ENCODE assay signal across 8 cellular contexts in genomic region chr16:20910781-20911321, GRCh38. TPM values are rescaled to one million over a fixed set of nuclear protein-coding genes. Genes with fewer than 3 reads are reported as not detected.
A peak's percentile ranks its signal among the peaks of the same experiment; 100 is the strongest.
DNase-seq lines count a peak whose midpoint lies in the region; ATAC-seq, FAIRE-seq and TF ChIP-seq lines count a peak whose summit lies in the region.

No MANE protein-coding gene starts in this region.

- H3K27me3 Mint-ChIP-seq in Calu3 (ENCODE audit: unreplicated experiment) (no peaks in the 10 kb centered on the region), H9 (ENCODE audit: low read depth) (no peaks in the 10 kb centered on the region)

- peak overlapping the region; percentile 88 for H3K27ac Mint-ChIP-seq in Calu3 (ENCODE audit: unreplicated experiment)
- no peak overlapping the region for H3K27ac Mint-ChIP-seq in H9

- H2AK5ac ChIP-seq in H9 (ENCODE audit: insufficient read length, low read length), result no peak overlapping the region

- H3K36me3 Mint-ChIP-seq in Calu3 (ENCODE audit: insufficient read depth, unreplicated experiment) (peaks cover 9% of the 10 kb centered on the region), H9 (ENCODE audit: insufficient read depth in 1 of 3, low read depth in 3 of 3) (peaks cover 0 to 5% (median 4%) of the 10 kb centered on the region in 3 experiments; a peak in 2 of 7 replicates)

- H3K4me2 ChIP-seq in endothelial cell of umbilical vein (ENCODE audit: insufficient read depth, low read length), result peak overlapping the region; percentile 62
- H3K4me2 ChIP-seq in H9 (ENCODE audit: insufficient read depth, insufficient read length, low read length), result no peak overlapping the region

- POLR2A ChIA-PET in endothelial cell of umbilical vein (lab: Charles Lee), result interaction anchor here (0.6 to 3.3 kb wide), 4 partner anchors 9 to 165 kb away, joined by 3 to 12 read pairs (median 5); partner anchors contain the start of genes DCUN1D3 and LYRM1

- no peak overlapping the region for H3K56ac ChIP-seq in H9 (ENCODE audit: insufficient read length, low read depth, low read length)

- FAIRE-seq in RCC 7860 (lab: Jason Lieb, UNC), result peak; percentile 87
- FAIRE-seq in endothelial cell of umbilical vein (lab: Jason Lieb, UNC), result peak; percentile 99

- H3K79me1 ChIP-seq in H9 (ENCODE audit: insufficient read depth, low read depth, low read length, poor library complexity, severe bottlenecking), result no peaks in the 10 kb centered on the region

- H3K23ac ChIP-seq in H9 (ENCODE audit: insufficient read length, low read depth, low read length), result no peak overlapping the region

- CTCF ChIA-PET in Calu3 (lab: Charles Lee), result no interaction called here
- CTCF ChIA-PET in endothelial cell of umbilical vein (lab: Charles Lee), result interaction anchor here (0.9 to 1.5 kb wide), 4 partner anchors 9 to 136 kb away, joined by 3 to 4 read pairs (median 4); no protein-coding TSS in a partner anchor

- TF ChIP-seq CTCF in Calu3 (IDR thresholded peaks at IDR 0.05; ENCODE audit: unreplicated experiment) (no peak), endothelial cell of umbilical vein (IDR thresholded peaks at IDR 0.05; ENCODE audit: extremely low read depth in 1 of 2, insufficient read depth in 1 of 2, low read depth in 1 of 2, low read length in 2 of 2) (no peak), omental fat pad (IDR thresholded peaks at IDR 0.05) (no peak), H9 (conservative IDR thresholded peaks at IDR 0.05) (no peak)

- H3K4ac ChIP-seq in H9 (ENCODE audit: low read depth, low read length), result no peak overlapping the region

- peak overlapping the region in 1 of 3 experiments; percentile 12 for H3K4me3 ChIP-seq in endothelial cell of umbilical vein (replicated peaks in 1 of 3; ENCODE audit: insufficient read depth in 1 of 3, low read depth in 1 of 3, low read length in 3 of 3)

- H3K27me3 ChIP-seq in endothelial cell of umbilical vein (ENCODE audit: control insufficient read depth in 2 of 2, insufficient read depth in 2 of 2, low read length in 2 of 2) (no peaks in the 10 kb centered on the region), H9 (ENCODE audit: insufficient read depth, low read length) (no peaks in the 10 kb centered on the region)

- no CpG with 5 or more reads among the region's 2 CpGs for WGBS in H9 (ENCODE audit: extremely low coverage, insufficient read length, low lambda C conversion rate)

- no peak overlapping the region for H4K8ac ChIP-seq in H9 (replicated peaks; ENCODE audit: insufficient read length, low read depth, low read length)

- H3K9ac ChIP-seq in endothelial cell of umbilical vein (replicated peaks; ENCODE audit: extremely low read depth, insufficient read depth, low read length) (peak overlapping the region; percentile 94), H9 (ENCODE audit: extremely low read depth, insufficient read length, low read length) (no peak overlapping the region)

- intact Hi-C loops in Calu3 (cut with micrococcal nuclease; ENCODE audit: unreplicated experiment) (no loop called here), endothelial cell of umbilical vein (cut with micrococcal nuclease) (loop anchor here (1.0 to 2.0 kb wide), 2 partner anchors 11 to 34 kb away; partner anchors contain the start of genes DCUN1D3 and LYRM1)

- H3K9me3 ChIP-seq in endothelial cell of umbilical vein (replicated peaks; ENCODE audit: control insufficient read depth, insufficient read depth, low read length) (no peaks in the 10 kb centered on the region), H9 (ENCODE audit: control insufficient read depth, low read depth, low read length) (no peaks in the 10 kb centered on the region)

- H3K14ac ChIP-seq in H9 (ENCODE audit: insufficient read depth, low read length), result no peak overlapping the region

- H4K91ac ChIP-seq in H9 (ENCODE audit: insufficient read length, low read depth, low read length), result no peak overlapping the region

- H3K9me1 ChIP-seq in endothelial cell of umbilical vein (replicated peaks; ENCODE audit: control insufficient read depth, extremely low read depth, insufficient read depth, low read length), result no peaks in the 10 kb centered on the region

- H3K9me3 Mint-ChIP-seq in Calu3 (ENCODE audit: low read depth, unreplicated experiment), result peaks cover 2% of the 10 kb centered on the region
- H3K9me3 Mint-ChIP-seq in H9, result no peaks in the 10 kb centered on the region

- H3K79me2 ChIP-seq in endothelial cell of umbilical vein (ENCODE audit: control insufficient read depth, insufficient read depth, low read length), result no peaks in the 10 kb centered on the region
- H3K79me2 ChIP-seq in H9 (ENCODE audit: insufficient read depth, low read length), result no peaks in the 10 kb centered on the region

- no peak overlapping the region for H2BK12ac ChIP-seq in H9 (ENCODE audit: insufficient read length, low read depth, low read length)

- H3K4me1 Mint-ChIP-seq in Calu3 (ENCODE audit: low read depth, unreplicated experiment) (peaks cover 64% of the 10 kb centered on the region), H9 (peaks cover 5% of the 10 kb centered on the region in 2 experiments; a peak in 3 of 4 replicates)

- BruUV-seq in Calu3 (replicated peaks; lab: Mats Ljungman, UMichigan), result no TSS peak
- TSS peak; percentile 91 for BruUV-seq in endothelial cell of umbilical vein (replicated peaks; lab: Mats Ljungman, UMichigan)

- H3K27ac ChIP-seq in endothelial cell of umbilical vein (ENCODE audit: insufficient read depth, low read depth, low read length) (peak overlapping the region; percentile 99), H9 (ENCODE audit: insufficient read length, low read depth, low read length) (no peak overlapping the region)

- H4K20me1 ChIP-seq in endothelial cell of umbilical vein (replicated peaks; ENCODE audit: control insufficient read depth, extremely low read depth, insufficient read depth, low read length) (no peaks in the 10 kb centered on the region), H9 (ENCODE audit: control insufficient read depth, insufficient read depth, insufficient read length) (no peaks in the 10 kb centered on the region)

- no peak overlapping the region for H3K18ac ChIP-seq in H9 (ENCODE audit: insufficient read length, low read depth, low read length)

- no peaks in the 10 kb centered on the region for H3K36me3 ChIP-seq in endothelial cell of umbilical vein (ENCODE audit: control insufficient read depth in 2 of 2, extremely low read depth in 1 of 2, insufficient read depth in 2 of 2, low read length in 2 of 2)

- no peak overlapping the region for H2BK20ac ChIP-seq in H9 (ENCODE audit: low read depth, low read length, poor library complexity, severe bottlenecking)

- ATAC-seq in omental fat pad (ENCODE audit: low FRiP score) (peak; percentile 62), GM18502 (IDR thresholded peaks at IDR 0.05; ENCODE audit: poor library complexity, unreplicated experiment) (no peak)

- H3K4me3 Mint-ChIP-seq in Calu3 (ENCODE audit: low read depth, unreplicated experiment), result peak overlapping the region; percentile 29
- no peak overlapping the region for H3K4me3 Mint-ChIP-seq in H9

- peak; percentile 91 for TF ChIP-seq POLR2A in endothelial cell of umbilical vein (IDR thresholded peaks at IDR 0.05; ENCODE audit: low read depth, low read length)

- H2BK120ac ChIP-seq in H9 (ENCODE audit: low read depth, low read length, poor library complexity, severe bottlenecking), result no peak overlapping the region

- H4K5ac ChIP-seq in H9 (ENCODE audit: insufficient read length, low read depth, low read length), result no peak overlapping the region

- H2AFZ ChIP-seq in endothelial cell of umbilical vein (ENCODE audit: low read depth, low read length) (no peak overlapping the region), H9 (ENCODE audit: low read length) (no peak overlapping the region)

- dilution Hi-C loops in endothelial cell of umbilical vein (cut with MboI; ENCODE audit: extremely low pct_ligation_motif_present, low sequenced_read_pairs), result no loop called here

- H2BK15ac ChIP-seq in H9 (ENCODE audit: low read depth, low read length), result no peak overlapping the region

- no peak overlapping the region for H2BK5ac ChIP-seq in H9 (ENCODE audit: insufficient read length, low read length)

- H3K23me2 ChIP-seq in H9 (ENCODE audit: insufficient read length, low read depth, low read length, poor library complexity, severe bottlenecking), result no peaks in the 10 kb centered on the region

- no peak for DNase-seq in Calu3
- DNase-seq in RCC 7860 (ENCODE audit: low spot score), result peak; percentile 85
- peak; percentile 95 for DNase-seq in endothelial cell of umbilical vein (ENCODE audit: low read depth, low spot score)
- no peak for DNase-seq in omental fat pad (ENCODE audit: low spot score)
- no peak for DNase-seq in HUDEP-2 (lab: John Stamatoyannopoulos, UW; ENCODE audit: unreplicated experiment in 76 of 76)
- DNase-seq in DMS79 (lab: John Stamatoyannopoulos, UW), result no peak
- DNase-seq in H9, result no peak

- H3T11ph ChIP-seq in H9 (ENCODE audit: low read length), result no peak overlapping the region

- H3K4me1 ChIP-seq in endothelial cell of umbilical vein (ENCODE audit: control insufficient read depth, extremely low read depth, insufficient read depth, low read length), result peaks cover 68% of the 10 kb centered on the region
- H3K4me1 ChIP-seq in H9 (ENCODE audit: insufficient read depth, low read length), result no peaks in the 10 kb centered on the region

TF ChIP-seq in endothelial cell of umbilical vein, 7 proteins besides CTCF, POLR2A, EP300 and RAD21 (continues in another document):
- TF ChIP-seq POLR2AphosphoS5 (IDR thresholded peaks at IDR 0.05; ENCODE audit: insufficient read depth, low read depth, low read length), result peak; percentile 94

RNA-seq across cellular contexts. Expression of gene LYRM1, which starts 10.3 kb away (rescaled TPM):
- total RNA-seq in Calu3 (2022) (33.4 and 36.5 TPM in 2 replicates), endothelial cell of umbilical vein (28.4 and 29.1 TPM in 2 replicates), omental fat pad (10 to 100 TPM; 31.3 to 68.3 (median 50.3) TPM), H9 (2021) (9.6 and 10.6 TPM in 2 replicates)
- polyA plus RNA-seq in endothelial cell of umbilical vein, result 13.8 and 20.4 TPM in 2 replicates
- 34.3 and 34.7 TPM in 2 replicates for polyA plus RNA-seq in endothelial cell of umbilical vein (2011; cell fraction: cytosol; rRNA removed)
- 16.3 and 18.2 TPM in 2 replicates for polyA plus RNA-seq in endothelial cell of umbilical vein (2011; cell fraction: nucleus; rRNA removed)
- 45.2 and 45.3 TPM in 2 replicates for polyA plus RNA-seq in endothelial cell of umbilical vein (2012)
- polyA minus RNA-seq in endothelial cell of umbilical vein, result 10.3 and 13.5 TPM in 2 replicates
- polyA minus RNA-seq in endothelial cell of umbilical vein (2011; cell fraction: cytosol; rRNA and poly(A)+ RNA removed), result 9.3 TPM
- polyA minus RNA-seq in endothelial cell of umbilical vein (2011; cell fraction: nucleus; rRNA and poly(A)+ RNA removed), result 6.7 and 7.1 TPM in 2 replicates

RNA-seq across cellular contexts. Expression of gene DCUN1D3, which starts 10.7 kb away (rescaled TPM):
- 17.0 and 21.0 TPM in 2 replicates for total RNA-seq in Calu3 (2022)
- total RNA-seq in endothelial cell of umbilical vein, result 35.0 and 39.6 TPM in 2 replicates
- 8.8 and 10.4 TPM in 2 replicates for polyA plus RNA-seq in endothelial cell of umbilical vein
- 13.5 and 14.2 TPM in 2 replicates for polyA plus RNA-seq in endothelial cell of umbilical vein (2011; cell fraction: cytosol; rRNA removed)
- 28.5 and 31.3 TPM in 2 replicates for polyA plus RNA-seq in endothelial cell of umbilical vein (2011; cell fraction: nucleus; rRNA removed)
- polyA plus RNA-seq in endothelial cell of umbilical vein (2012), result 15.7 and 16.5 TPM in 2 replicates
- 40.9 and 43.9 TPM in 2 replicates for polyA minus RNA-seq in endothelial cell of umbilical vein
- 1.6 TPM for polyA minus RNA-seq in endothelial cell of umbilical vein (2011; cell fraction: cytosol; rRNA and poly(A)+ RNA removed)
- 40.7 and 47.7 TPM in 2 replicates for polyA minus RNA-seq in endothelial cell of umbilical vein (2011; cell fraction: nucleus; rRNA and poly(A)+ RNA removed)
- 100 to 1,000 TPM in 1 of 4 donors, 10 to 100 TPM in 3; 37.4 to 103 (median 79.9) TPM for total RNA-seq in omental fat pad
- 16.1 and 17.7 TPM in 2 replicates for total RNA-seq in H9 (2021)

Comparison
In these comparisons a context has a peak if more than half of its experiments do, and no peak if none do; other contexts are left out.
1. DNase-seq: peak in RCC 7860 (single experiment) and endothelial cell of umbilical vein (single experiment); none in Calu3 (single experiment), omental fat pad (single experiment), HUDEP-2 (0 of 76), DMS79 (single experiment) and H9 (single experiment).